22 cellular contexts compared by ENCODE assay signal in genomic region chr20:47236639-47236900, GRCh38.
DNase-seq lines count a peak whose midpoint lies in the region; ATAC-seq, FAIRE-seq and TF ChIP-seq lines count a peak whose summit lies in the region.
"Had no signal": no experiment of that assay in that cellular context is flagged by ENCODE, and none has a peak within 500 bp of the region (broad histone marks: within the 10 kb centered on the region; RNA-seq: fewer than 3 reads in every experiment).

No MANE protein-coding gene starts in this region.

- no peaks in the 10 kb centered on the region for H3K27me3 Mint-ChIP-seq in stimulated activated naive CD8-positive, alpha-beta T cell treated with anti-CD3 and anti-CD28 coated beads, Interleukin-15, amount 100 ng/mL, for 72 hours
- peaks cover 20% of the 10 kb centered on the region for H3K27me3 Mint-ChIP-seq in GM23338 (ENCODE audit: insufficient read depth, low read depth, poor library complexity)
- H3K27me3 Mint-ChIP-seq in brain: no peaks in the 10 kb centered on the region

- peaks cover 29% of the 10 kb centered on the region; the same call in 1 of the 2 replicates for H3F3A ChIP-seq in GM23338 (replicated peaks; ENCODE audit: low read depth)

- FAIRE-seq in GM19239 (lab: Jason Lieb, UNC): no peak
- FAIRE-seq: GM18507 had no signal

- H3K36me3 Mint-ChIP-seq in GM23338 (ENCODE audit: low read depth) (peaks cover 83% of the 10 kb centered on the region), brain (peaks cover 77% of the 10 kb centered on the region)

- 0 out of 2 replicates have a peak overlapping the region, but pooled peaks have one; percentile 45 for H3K27ac ChIP-seq in GM23338 (ENCODE audit: low read depth)
- no peak overlapping the region for H3K27ac ChIP-seq in WERI-Rb-1
- H3K27ac ChIP-seq: GM23248 had no signal

- H3K4me1 Mint-ChIP-seq in stimulated activated naive CD8-positive, alpha-beta T cell treated with anti-CD3 and anti-CD28 coated beads, Interleukin-15, amount 100 ng/mL, for 72 hours: peaks cover 7% of the 10 kb centered on the region
- peaks cover 15% of the 10 kb centered on the region for H3K4me1 Mint-ChIP-seq in GM23338
- peaks cover 2% of the 10 kb centered on the region for H3K4me1 Mint-ChIP-seq in brain

- no peak overlapping the region for H3K4me2 ChIP-seq in GM23338

- H3K4me3 ChIP-seq in GM23338 (no peak overlapping the region), WERI-Rb-1 (ENCODE audit: low read depth, low read length) (no peak overlapping the region)
- H3K4me3 ChIP-seq: GM23248, HAP-1 had no signal

- no peak for ATAC-seq in stimulated activated naive CD8-positive, alpha-beta T cell treated with anti-CD3 and anti-CD28 coated beads, Interleukin-15, amount 100 ng/mL, for 72 hours
- ATAC-seq in stimulated activated naive CD8-positive, alpha-beta T cell treated with anti-CD3 and anti-CD28 coated beads, Interleukin-15, Interleukin-2, amounts not matched to agents 100 U/mL and 50 U/mL, for 24 hours: no peak
- ATAC-seq in GM23338 (no peak), HG02759 (IDR thresholded peaks at IDR 0.05; ENCODE audit: unreplicated experiment) (no peak)

- no peak overlapping the region for H2AFZ ChIP-seq in GM23338
- H2AFZ ChIP-seq: GM23248 had no signal

- no peaks in the 10 kb centered on the region for H3K27me3 ChIP-seq in GM23338 (ENCODE audit: insufficient read depth)
- no peaks in the 10 kb centered on the region for H3K27me3 ChIP-seq in WERI-Rb-1 (ENCODE audit: insufficient read depth, low read depth, severe bottlenecking)

- DNase-seq in stimulated activated naive CD8-positive, alpha-beta T cell treated with anti-CD3 and anti-CD28 coated beads, Interleukin-15, amount 100 ng/mL, for 72 hours: no peak
- DNase-seq in stimulated activated naive CD8-positive, alpha-beta T cell treated with anti-CD3 and anti-CD28 coated beads, Interleukin-15, Interleukin-2, amounts not matched to agents 100 U/mL and 50 U/mL, for 24 hours: no peak
- no peak for DNase-seq in GM23338 (ENCODE audit: low spot score)
- DNase-seq in WERI-Rb-1: no peak
- no peak for DNase-seq in GM19239 (ENCODE audit: insufficient read length, low spot score)
- DNase-seq: DMS53, GM23248, HFFc6, KG1, MM.1S, NCI-H1048, NCI-H1417, NCI-H1694, NCI-H2081, NCI-H2227 treated with DMSO at 0.1 percent for 48 hours, NCI-H526 treated with DMSO at 0.1 percent for 48 hours, RPMI8226, SHP77 had no signal

- H3K9me2 ChIP-seq in GM23338 (ENCODE audit: insufficient read depth): no peaks in the 10 kb centered on the region

- H3K36me3 ChIP-seq in GM23338 (ENCODE audit: insufficient read depth) (peaks cover 56% of the 10 kb centered on the region), WERI-Rb-1 (peaks cover 64% of the 10 kb centered on the region)

- TF ChIP-seq CTCF in GM23338 (conservative IDR thresholded peaks at IDR 0.05; ENCODE audit: low read depth in 2 of 2) (no peak), brain (conservative IDR thresholded peaks at IDR 0.05) (no peak), WERI-Rb-1 (IDR thresholded peaks at IDR 0.05; ENCODE audit: low read depth, low read length) (no peak)

- H3K27ac Mint-ChIP-seq in stimulated activated naive CD8-positive, alpha-beta T cell treated with anti-CD3 and anti-CD28 coated beads, Interleukin-15, amount 100 ng/mL, for 72 hours: peak overlapping the region; percentile 9 to 38
- H3K27ac Mint-ChIP-seq in GM23338: peak overlapping the region; percentile 44; the same call in 1 of the 2 replicates
- peak overlapping the region in 3 of 5 experiments; percentile 15 to 67 (median 54) for H3K27ac Mint-ChIP-seq in brain
- H3K27ac Mint-ChIP-seq: HFFc6 had no signal

- H3K9me3 Mint-ChIP-seq in stimulated activated naive CD8-positive, alpha-beta T cell treated with anti-CD3 and anti-CD28 coated beads, Interleukin-15, amount 100 ng/mL, for 72 hours: no peaks in the 10 kb centered on the region
- H3K9me3 Mint-ChIP-seq in GM23338: no peaks in the 10 kb centered on the region
- H3K9me3 Mint-ChIP-seq in brain: peaks cover 0 to 2% (median 0%) of the 10 kb centered on the region in 5 experiments
- H3K9me3 Mint-ChIP-seq: HFFc6 had no signal

- H3K79me2 ChIP-seq in GM23338 (replicated peaks; ENCODE audit: insufficient read depth): peaks cover 53% of the 10 kb centered on the region

- peaks cover 8% of the 10 kb centered on the region for H4K20me1 ChIP-seq in GM23338 (replicated peaks; ENCODE audit: insufficient read depth)

- peaks cover 4% of the 10 kb centered on the region; the same call in 1 of the 2 replicates for H3K4me1 ChIP-seq in GM23338 (ENCODE audit: insufficient read depth)
- H3K4me1 ChIP-seq: HAP-1 had no signal

- H3K4me3 Mint-ChIP-seq in stimulated activated naive CD8-positive, alpha-beta T cell treated with anti-CD3 and anti-CD28 coated beads, Interleukin-15, amount 100 ng/mL, for 72 hours: no peak overlapping the region
- H3K4me3 Mint-ChIP-seq in GM23338: no peak overlapping the region
- H3K4me3 Mint-ChIP-seq in brain: no peak overlapping the region
- H3K4me3 Mint-ChIP-seq: HFFc6 had no signal

- no peaks in the 10 kb centered on the region for H3K9me3 ChIP-seq in WERI-Rb-1 (ENCODE audit: severe bottlenecking)
- H3K9me3 ChIP-seq: HAP-1 had no signal

TF ChIP-seq in GM23338, 12 proteins besides CTCF, POLR2A, EP300 and RAD21 (continues in another document):
- TF ChIP-seq REST (IDR thresholded peaks at IDR 0.05; ENCODE audit: unreplicated experiment) (no peak), EZH2 (IDR thresholded peaks at IDR 0.05; ENCODE audit: low read depth, unreplicated experiment) (no peak), ETS1 (IDR thresholded peaks at IDR 0.05) (no peak), ZNF114 (CRISPR knock-in tag; IDR thresholded peaks at IDR 0.05) (no peak), CREB1 (CRISPR knock-in tag; IDR thresholded peaks at IDR 0.05; ENCODE audit: low read depth) (no peak)
